1 cellular context compared by ENCODE assay signal in genomic region chr1:182315157-182315556, GRCh38.
A peak's percentile ranks its signal among the peaks of the same experiment; 100 is the strongest.
TF ChIP-seq lines count a peak whose summit lies in the region.

No MANE protein-coding gene starts in this region.

TF ChIP-seq in K562, 482 proteins besides CTCF, POLR2A, EP300 and RAD21 (continued from another document and continues in another):
- TF ChIP-seq HBP1 (CRISPR knock-in tag; IDR thresholded peaks at IDR 0.05): no peak
- no peak for TF ChIP-seq MTA3 (IDR thresholded peaks at IDR 0.05; ENCODE audit: borderline replicate concordance)
- TF ChIP-seq BACH1 (tag; IDR thresholded peaks at IDR 0.05): no peak
- TF ChIP-seq SUPT5H (IDR thresholded peaks at IDR 0.05): no peak
- no peak for TF ChIP-seq GATAD2A (IDR thresholded peaks at IDR 0.05)
- no peak for TF ChIP-seq HNRNPH1 (optimal IDR thresholded peaks at IDR 0.05; ENCODE audit: low read depth, low read length)
- TF ChIP-seq PBX2 (CRISPR knock-in tag; IDR thresholded peaks at IDR 0.05; ENCODE audit: low read depth): no peak
- peak; percentile 86 for TF ChIP-seq PBX2 (tag; conservative IDR thresholded peaks at IDR 0.05; ENCODE audit: low read depth)
- no peak for TF ChIP-seq ZNF507 (tag; conservative IDR thresholded peaks at IDR 0.05)
- no peak for TF ChIP-seq MEF2D (tag; conservative IDR thresholded peaks at IDR 0.05; ENCODE audit: low read depth)
- TF ChIP-seq ZNF24 (IDR thresholded peaks at IDR 0.05): peak; percentile 60; the same call in 1 of the 2 replicates
- no peak for TF ChIP-seq TCF3 (CRISPR knock-in tag; IDR thresholded peaks at IDR 0.05)
- no peak for TF ChIP-seq KDM2B (CRISPR knock-in tag; IDR thresholded peaks at IDR 0.05)
- no peak for TF ChIP-seq ARHGAP35 (IDR thresholded peaks at IDR 0.05; ENCODE audit: partially characterized antibody)
- no peak for TF ChIP-seq BCLAF1 (IDR thresholded peaks at IDR 0.05; ENCODE audit: borderline replicate concordance in 1 of 2, control insufficient read depth in 1 of 2, low read depth in 2 of 2, low read length in 1 of 2)
- TF ChIP-seq RFX1 (IDR thresholded peaks at IDR 0.05): no peak
- no peak for TF ChIP-seq PHTF2 (CRISPR knock-in tag; IDR thresholded peaks at IDR 0.05)
- no peak for TF ChIP-seq PYGO2 (tag; IDR thresholded peaks at IDR 0.05)
- no peak for TF ChIP-seq TCF7 (IDR thresholded peaks at IDR 0.05; ENCODE audit: borderline replicate concordance)
- 0 out of 2 replicates have a peak, but pooled peaks have one; percentile 24 for TF ChIP-seq HDGF (IDR thresholded peaks at IDR 0.05)
- peak; percentile 96 to 97 for TF ChIP-seq FOXK2 (conservative IDR thresholded peaks at IDR 0.05 in 1 of 2, IDR thresholded peaks at IDR 0.05 in 1 of 2; ENCODE audit: low read depth in 2 of 2)
- TF ChIP-seq FOXP1 (CRISPR knock-in tag; IDR thresholded peaks at IDR 0.05): no peak
- no peak for TF ChIP-seq CBX8 (IDR thresholded peaks at IDR 0.05; ENCODE audit: borderline replicate concordance, extremely low read depth, low read depth, low read length, poor library complexity, severe bottlenecking)
- TF ChIP-seq ZFP30 (CRISPR knock-in tag; IDR thresholded peaks at IDR 0.05; ENCODE audit: borderline replicate concordance): no peak
- no peak for TF ChIP-seq NR2C1 (IDR thresholded peaks at IDR 0.05)
- no peak for TF ChIP-seq NR2C1 (tag; IDR thresholded peaks at IDR 0.05)
- TF ChIP-seq ZNF764 (CRISPR knock-in tag; IDR thresholded peaks at IDR 0.05; ENCODE audit: low read depth): no peak
- no peak for TF ChIP-seq PRPF4 (IDR thresholded peaks at IDR 0.05; ENCODE audit: insufficient read depth, low read depth, low read length, poor library complexity, severe bottlenecking)
- TF ChIP-seq HINFP (tag; conservative IDR thresholded peaks at IDR 0.05; ENCODE audit: low read depth): no peak
- TF ChIP-seq NR2F6 (CRISPR knock-in tag; IDR thresholded peaks at IDR 0.05): no peak
- no peak for TF ChIP-seq ZNF217 (CRISPR knock-in tag; IDR thresholded peaks at IDR 0.05)
- no peak for TF ChIP-seq ZBTB17 (CRISPR knock-in tag; IDR thresholded peaks at IDR 0.05)
- no peak for TF ChIP-seq MBD1 (CRISPR knock-in tag; IDR thresholded peaks at IDR 0.05)
- no peak for TF ChIP-seq ZNF584 (CRISPR knock-in tag; IDR thresholded peaks at IDR 0.05; ENCODE audit: low read depth)
- no peak for TF ChIP-seq ZNF263 (CRISPR knock-in tag; IDR thresholded peaks at IDR 0.05; ENCODE audit: borderline replicate concordance)
- no peak for TF ChIP-seq MYNN (IDR thresholded peaks at IDR 0.05)
- no peak for TF ChIP-seq MYNN (CRISPR knock-in tag; IDR thresholded peaks at IDR 0.05)
- TF ChIP-seq HMG20B (CRISPR knock-in tag; IDR thresholded peaks at IDR 0.05): no peak
- TF ChIP-seq SIX5 (IDR thresholded peaks at IDR 0.05; ENCODE audit: borderline replicate concordance in 1 of 2, insufficient read depth in 1 of 2, low read depth in 1 of 2, low read length in 2 of 2): no peak
- TF ChIP-seq SMAD3 (CRISPR knock-in tag; conservative IDR thresholded peaks at IDR 0.05): no peak
- no peak for TF ChIP-seq FOXA1 (IDR thresholded peaks at IDR 0.05; ENCODE audit: borderline replicate concordance)
- TF ChIP-seq STAT5A (IDR thresholded peaks at IDR 0.05; ENCODE audit: borderline replicate concordance, low read length): no peak
- TF ChIP-seq KLF6 (CRISPR knock-in tag; IDR thresholded peaks at IDR 0.05; ENCODE audit: borderline replicate concordance): no peak
- 0 out of 2 replicates have a peak, but pooled peaks have one; percentile 7 for TF ChIP-seq VEZF1 (CRISPR knock-in tag; IDR thresholded peaks at IDR 0.05)
- peak; percentile 64; the same call in 1 of the 2 replicates for TF ChIP-seq ZNF592 (IDR thresholded peaks at IDR 0.05)
- no peak for TF ChIP-seq CREBBP (IDR thresholded peaks at IDR 0.05; ENCODE audit: low read depth, low read length)
- TF ChIP-seq IFI16 (CRISPR knock-in tag; IDR thresholded peaks at IDR 0.05): no peak
- TF ChIP-seq YY1 (IDR thresholded peaks at IDR 0.05; ENCODE audit: borderline replicate concordance in 1 of 3, control insufficient read depth in 1 of 3, extremely low read depth in 1 of 3, insufficient read depth in 3 of 3, insufficient read length in 1 of 3, insufficient replicate concordance in 2 of 3, low read depth in 1 of 3, low read length in 2 of 3): no peak
- peak in 1 of 2 experiments; percentile 21; a peak in 1 of 4 replicates for TF ChIP-seq RCOR1 (IDR thresholded peaks at IDR 0.05; ENCODE audit: borderline replicate concordance in 1 of 2, low read depth in 2 of 2, low read length in 2 of 2)
- no peak for TF ChIP-seq MXD1 (CRISPR knock-in tag; IDR thresholded peaks at IDR 0.05; ENCODE audit: borderline replicate concordance, poor library complexity, severe bottlenecking)
- TF ChIP-seq DPF2 (IDR thresholded peaks at IDR 0.05): 0 out of 2 replicates have a peak, but pooled peaks have one; percentile 47
- TF ChIP-seq SMAD2 (IDR thresholded peaks at IDR 0.05; ENCODE audit: low read depth, low read length): no peak
- no peak for TF ChIP-seq MAFF (IDR thresholded peaks at IDR 0.05; ENCODE audit: low read length)
- TF ChIP-seq XRCC4 (IDR thresholded peaks at IDR 0.05; ENCODE audit: extremely low read depth, insufficient read depth, insufficient read length): no peak
